10 cellular contexts compared by ENCODE assay signal in the genomic region with DNA sequence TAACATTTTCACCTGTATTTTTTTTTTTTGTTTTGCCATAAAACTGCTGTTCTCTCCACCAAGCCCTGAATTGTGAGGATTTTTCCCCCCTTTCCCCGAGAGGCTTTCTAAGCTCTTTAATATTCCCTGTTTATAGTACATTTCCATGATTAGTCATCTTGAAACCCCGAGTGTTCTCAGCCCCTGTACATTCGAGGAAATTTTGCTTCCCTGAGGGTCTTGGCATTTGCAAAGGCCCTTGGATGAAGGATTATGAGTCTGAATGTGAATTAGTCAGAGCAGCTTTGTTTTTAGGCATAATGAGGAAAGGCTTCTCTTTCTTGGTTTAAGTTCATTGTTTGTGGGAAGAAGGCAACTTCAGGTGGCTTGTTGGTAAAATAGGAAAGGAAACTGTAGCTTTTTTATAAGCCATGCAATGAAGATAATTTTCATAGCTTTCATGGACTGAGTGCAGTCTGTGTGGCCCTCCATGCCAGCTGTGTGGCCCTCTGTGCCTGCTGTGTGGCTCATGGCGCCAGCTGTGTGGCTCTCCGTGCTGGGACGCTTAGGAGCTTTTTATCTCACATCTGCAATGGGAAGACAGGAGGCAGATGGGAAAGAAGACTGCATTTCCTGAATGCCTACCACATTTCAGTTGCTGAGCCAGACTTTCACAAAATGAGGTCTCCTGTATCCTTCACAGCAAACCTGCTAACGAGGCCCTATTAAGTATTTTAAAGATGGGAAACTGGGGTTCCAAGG.
DNase-seq lines count a peak whose midpoint lies in the region; ATAC-seq and TF ChIP-seq lines count a peak whose summit lies in the region.
"Had no signal": no experiment of that assay in that cellular context is flagged by ENCODE, and none has a peak within 500 bp of the region (broad histone marks: within the 10 kb centered on the region; RNA-seq: fewer than 3 reads in every experiment).

No MANE protein-coding gene starts in this region.

- no peak for TF ChIP-seq POLR2A in suprapubic skin (IDR thresholded peaks at IDR 0.05)

- TF ChIP-seq CTCF in brain microvascular endothelial cell (IDR thresholded peaks at IDR 0.05; ENCODE audit: low read depth, low read length, missing control alignments) (no peak), left lung (IDR thresholded peaks at IDR 0.05) (no peak), suprapubic skin (IDR thresholded peaks at IDR 0.05) (no peak)

- H3K4me3 ChIP-seq in brain microvascular endothelial cell (ENCODE audit: low read depth, low read length): no peak overlapping the region
- H3K4me3 ChIP-seq in left lung: no peak overlapping the region
- H3K4me3 ChIP-seq in suprapubic skin: no peak overlapping the region
- H3K4me3 ChIP-seq: GM12878 had no signal

- H3K27ac ChIP-seq in brain microvascular endothelial cell: peak overlapping the region; percentile 71
- H3K27ac ChIP-seq in left lung: peak overlapping the region; percentile 71 to 72
- peak overlapping the region; percentile 44 for H3K27ac ChIP-seq in suprapubic skin

- H3K4me1 ChIP-seq in left lung (peaks cover 16 to 21% of the 10 kb centered on the region in 2 donors), suprapubic skin (peaks cover 70% of the 10 kb centered on the region)

- in situ Hi-C loops in brain microvascular endothelial cell (cut with HindIII; ENCODE audit: low pct_ligation_motif_present, low sequenced_read_pairs): no loop called here

- ATAC-seq in left lung: no peak
- no peak for ATAC-seq in GM21423 (IDR thresholded peaks at IDR 0.05; ENCODE audit: unreplicated experiment)
- no peak for ATAC-seq in HG02840 (IDR thresholded peaks at IDR 0.05; ENCODE audit: low FRiP score, unreplicated experiment)
- ATAC-seq: GM12878 had no signal

- no peaks in the 10 kb centered on the region for H3K9me3 ChIP-seq in left lung
- H3K9me3 ChIP-seq in suprapubic skin: no peaks in the 10 kb centered on the region

- WGBS in suprapubic skin: 54% methylated on average over 7 of the region's 7 CpGs

- no peak for TF ChIP-seq EP300 in suprapubic skin (IDR thresholded peaks at IDR 0.05)

- no peaks in the 10 kb centered on the region for H3K27me3 ChIP-seq in brain microvascular endothelial cell (replicated peaks)
- H3K27me3 ChIP-seq in left lung: peaks cover 0 to 6% of the 10 kb centered on the region in 2 donors
- H3K27me3 ChIP-seq in suprapubic skin: no peaks in the 10 kb centered on the region

- DNase-seq in M059J (ENCODE audit: low read depth): peak; percentile 91
- no peak for DNase-seq in brain microvascular endothelial cell
- no peak for DNase-seq in left lung
- DNase-seq in suprapubic skin (ENCODE audit: low spot score in 2 of 2): no peak
- no peak for DNase-seq in NCI-H187 treated with DMSO at 0.1 percent for 48 hours (lab: John Stamatoyannopoulos, UW)
- DNase-seq: activated CD4-positive, alpha-beta T cell treated with anti-CD3 and anti-CD28 coated beads, Interleukin-2, amount 10 ng/mL, durations not matched to agents 24 days and 14 days; cortex of kidney had no signal

- H3K36me3 ChIP-seq in brain microvascular endothelial cell (replicated peaks) (peaks cover 5% of the 10 kb centered on the region), left lung (no peaks in the 10 kb centered on the region), suprapubic skin (no peaks in the 10 kb centered on the region)

- intact Hi-C loops in left lung (cut with DNase I): loop anchor here in 1 of 2 donors (10.0 kb wide), 1 partner anchor 118 kb away; no protein-coding TSS in a partner anchor
